In genomic region chr10:110007701-110008517, GRCh38 we compare ENCODE assay signal across 7 cellular contexts. TPM values are rescaled to one million over a fixed set of nuclear protein-coding genes. Genes with fewer than 3 reads are reported as not detected.
DNase-seq lines count a peak whose midpoint lies in the region; ATAC-seq and TF ChIP-seq lines count a peak whose summit lies in the region.

Gene ADD3 (plus strand): TSS chr10:110007984. CDS start chr10:110100654, 92,670 bp downstream.

- peak within 1 kb of the TSS; percentile 69 for H2AFZ ChIP-seq in hepatocyte

- H3K9me2 ChIP-seq in hepatocyte (replicated peaks; ENCODE audit: insufficient read depth) = no peaks in the 10 kb centered on the region

- H3K79me2 ChIP-seq in hepatocyte = peaks cover 67% of the 10 kb centered on the region

- peak within 1 kb of the TSS; percentile 98 for H3K27ac ChIP-seq in hepatocyte

- TF ChIP-seq CTCF in hepatocyte (IDR thresholded peaks at IDR 0.05; ENCODE audit: poor library complexity) (no peak), retinal pigment epithelial cell (conservative IDR thresholded peaks at IDR 0.05; ENCODE audit: low read depth, low read length) (no peak)

- peak within 1 kb of the TSS; percentile 85 for H3K4me2 ChIP-seq in hepatocyte

- ATAC-seq in GM18502 (IDR thresholded peaks at IDR 0.05; ENCODE audit: poor library complexity, unreplicated experiment) (peak; percentile 68), HG02852 (IDR thresholded peaks at IDR 0.05; ENCODE audit: unreplicated experiment) (peak; percentile 60)

- under 1% methylated on average over 42 of the region's 83 CpGs for WGBS in hepatocyte (ENCODE audit: low lambda C conversion rate, missing lambda C conversion rate)

- no peaks in the 10 kb centered on the region for H3K9me3 ChIP-seq in hepatocyte (ENCODE audit: low read depth)

- H3K36me3 ChIP-seq in hepatocyte (replicated peaks; ENCODE audit: insufficient read depth, low read depth) = no peaks in the 10 kb centered on the region

- H3K4me1 ChIP-seq in hepatocyte (ENCODE audit: insufficient read depth) = peaks cover 53% of the 10 kb centered on the region

- H3K4me3 ChIP-seq in hepatocyte = peak within 1 kb of the TSS; percentile 84
- peak within 1 kb of the TSS; percentile 80 for H3K4me3 ChIP-seq in retinal pigment epithelial cell (ENCODE audit: low read length)

- no peaks in the 10 kb centered on the region for H3K27me3 ChIP-seq in hepatocyte

- peaks cover 22% of the 10 kb centered on the region for H4K20me1 ChIP-seq in hepatocyte (ENCODE audit: insufficient read depth, poor library complexity, severe bottlenecking)

- DNase-seq in NCI-H1694 (lab: John Stamatoyannopoulos, UW) (peak; percentile 77), T1000 (lab: John Stamatoyannopoulos, UW) (peak; percentile 84), astrocyte of the hippocampus (ENCODE audit: low read depth, low spot score) (peak; percentile 96), hepatocyte (ENCODE audit: low spot score) (peak; percentile 99), retinal pigment epithelial cell (ENCODE audit: low read depth) (no peak)

RNA-seq across cellular contexts. Expression of gene ADD3, which starts in this region (rescaled TPM):
- 206 and 216 TPM in 2 replicates for total RNA-seq in hepatocyte
- 83.2 and 88.6 TPM in 2 replicates for polyA plus RNA-seq in hepatocyte
